In the genomic region with DNA sequence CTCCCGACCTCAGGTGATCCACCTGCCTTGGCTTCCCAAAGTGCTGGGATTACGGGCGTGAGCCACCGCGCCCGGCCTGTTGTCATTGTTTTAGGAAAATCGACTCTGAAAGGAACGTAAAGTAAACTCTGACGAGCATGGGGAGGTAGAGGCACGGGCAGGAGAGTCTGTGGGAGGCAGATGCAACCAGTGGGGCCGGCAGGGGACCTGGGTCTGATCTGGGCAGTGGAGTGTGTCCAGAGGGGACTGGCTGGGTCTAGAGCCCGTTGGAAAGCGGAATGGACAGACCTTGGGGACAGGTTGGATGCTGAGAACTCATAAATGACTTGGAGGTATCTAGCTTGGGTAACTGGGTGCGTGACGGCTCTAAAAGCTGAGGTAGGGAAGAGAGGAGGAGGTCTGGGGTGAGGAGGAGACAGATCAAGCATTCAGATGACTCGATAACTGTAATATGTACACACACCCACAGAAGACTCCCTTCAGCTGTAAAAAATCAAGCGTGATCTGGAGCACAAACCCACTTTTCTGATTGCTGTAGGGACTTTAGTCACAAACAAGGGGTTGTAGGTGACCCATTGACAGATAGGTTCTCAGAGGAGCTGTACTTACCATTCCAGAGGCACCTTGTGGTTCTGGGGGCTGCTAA, we compare ENCODE assay signal across 1 cellular context.
TF ChIP-seq lines count a peak whose summit lies in the region.

No MANE protein-coding gene starts in this region.

TF ChIP-seq in WTC11, 78 proteins besides CTCF, POLR2A, EP300 and RAD21:
- TF ChIP-seq PRRX2 (CRISPR knock-in tag; IDR thresholded peaks at IDR 0.05) (no peak), SP1 (CRISPR knock-in tag; conservative IDR thresholded peaks at IDR 0.05) (no peak), ZNF423 (CRISPR knock-in tag; IDR thresholded peaks at IDR 0.05) (no peak), ATF3 (CRISPR knock-in tag; conservative IDR thresholded peaks at IDR 0.05) (no peak), TP53 (CRISPR knock-in tag; IDR thresholded peaks at IDR 0.05) (no peak), ERG (CRISPR knock-in tag; IDR thresholded peaks at IDR 0.05) (no peak), USF1 (CRISPR knock-in tag; IDR thresholded peaks at IDR 0.05) (no peak), ELF4 (CRISPR knock-in tag; IDR thresholded peaks at IDR 0.05; ENCODE audit: low read depth) (no peak), FOXJ3 (CRISPR knock-in tag; IDR thresholded peaks at IDR 0.05; ENCODE audit: borderline replicate concordance) (no peak)
TF ChIP-seq in WTC11: peak in this region for 0.
